Comparison of ENCODE assay signal across 11 cellular contexts in genomic region chr12:76259660-76260389, GRCh38.
DNase-seq lines count a peak whose midpoint lies in the region; ATAC-seq and TF ChIP-seq lines count a peak whose summit lies in the region.
"Had no signal": no experiment of that assay in that cellular context is flagged by ENCODE, and none has a peak within 500 bp of the region (broad histone marks: within the 10 kb centered on the region; RNA-seq: fewer than 3 reads in every experiment).

No MANE protein-coding gene starts in this region.

- H3K4me1 Mint-ChIP-seq in CD8-positive, alpha-beta T cell (ENCODE audit: low read depth): no peaks in the 10 kb centered on the region
- H3K4me1 Mint-ChIP-seq: T-helper 17 cell had no signal

- DNase-seq in breast epithelium (ENCODE audit: low spot score in 2 of 2): peak in 1 of 2 donors; percentile 55
- peak; percentile 16 for DNase-seq in hepatocyte (ENCODE audit: low spot score)
- DNase-seq in tibial nerve (ENCODE audit: low spot score in 2 of 2): no peak
- no peak for DNase-seq in CD8-positive, alpha-beta T cell
- DNase-seq in ascending aorta (ENCODE audit: low spot score in 2 of 2): no peak
- DNase-seq: heart right ventricle; NCI-H2171 treated with DMSO at 0.1 percent for 48 hours; stimulated activated CD8-positive, alpha-beta memory T cell treated with anti-CD3 and anti-CD28 coated beads, Interleukin-4, amount 100 ng/mL, for 48 hours; T-helper 17 cell had no signal

- no peaks in the 10 kb centered on the region for H3K9me3 Mint-ChIP-seq in CD8-positive, alpha-beta T cell

- H4K20me1 ChIP-seq in hepatocyte (ENCODE audit: insufficient read depth, poor library complexity, severe bottlenecking): no peaks in the 10 kb centered on the region

- no peak overlapping the region for H2AFZ ChIP-seq in hepatocyte

- H3K27me3 ChIP-seq in HUES6 (ENCODE audit: control insufficient read depth, insufficient read depth, low read length) (no peaks in the 10 kb centered on the region), breast epithelium (no peaks in the 10 kb centered on the region), hepatocyte (no peaks in the 10 kb centered on the region), tibial nerve (no peaks in the 10 kb centered on the region), ascending aorta (no peaks in the 10 kb centered on the region)
- no peaks in the 10 kb centered on the region for H3K27me3 ChIP-seq in CD8-positive, alpha-beta T cell (ENCODE audit: insufficient read depth, low read length)

- no peak overlapping the region for H3K27ac Mint-ChIP-seq in CD8-positive, alpha-beta T cell
- H3K27ac Mint-ChIP-seq: T-helper 17 cell had no signal

- H3K9ac ChIP-seq in HUES6 (ENCODE audit: low read length): no peak overlapping the region

- H3K9me3 ChIP-seq in HUES6 (ENCODE audit: control insufficient read depth, insufficient read depth, low read depth, low read length): peaks cover 13% of the 10 kb centered on the region; the same call in 1 of the 2 replicates
- H3K9me3 ChIP-seq in breast epithelium: no peaks in the 10 kb centered on the region
- H3K9me3 ChIP-seq in hepatocyte (ENCODE audit: low read depth): no peaks in the 10 kb centered on the region
- H3K9me3 ChIP-seq in tibial nerve: peaks cover 0 to 9% (median 0%) of the 10 kb centered on the region in 4 donors
- H3K9me3 ChIP-seq in CD8-positive, alpha-beta T cell (ENCODE audit: low read length): no peaks in the 10 kb centered on the region
- H3K9me3 ChIP-seq in ascending aorta: peaks cover 0 to 6% of the 10 kb centered on the region in 2 donors

- CTCF ChIA-PET in CD8-positive, alpha-beta T cell (lab: Charles Lee): no interaction called here

- peaks cover 15% of the 10 kb centered on the region for H3K27me3 Mint-ChIP-seq in CD8-positive, alpha-beta T cell (ENCODE audit: low read depth)

- no peaks in the 10 kb centered on the region for H3K36me3 Mint-ChIP-seq in CD8-positive, alpha-beta T cell

- peaks cover 7% of the 10 kb centered on the region; the same call in 1 of the 2 replicates for H3K4me1 ChIP-seq in HUES6 (ENCODE audit: control insufficient read depth, insufficient read depth, low read length)
- H3K4me1 ChIP-seq in breast epithelium: no peaks in the 10 kb centered on the region
- peaks cover 9% of the 10 kb centered on the region for H3K4me1 ChIP-seq in hepatocyte (ENCODE audit: insufficient read depth)
- H3K4me1 ChIP-seq in tibial nerve: peaks cover 0 to 33% (median 0%) of the 10 kb centered on the region in 4 donors
- H3K4me1 ChIP-seq in CD8-positive, alpha-beta T cell (ENCODE audit: insufficient read depth, low read length): no peaks in the 10 kb centered on the region
- H3K4me1 ChIP-seq in ascending aorta: peaks cover 0 to 3% of the 10 kb centered on the region in 2 donors

- H3K36me3 ChIP-seq in HUES6 (ENCODE audit: control insufficient read depth, insufficient read depth, low read length) (no peaks in the 10 kb centered on the region), breast epithelium (no peaks in the 10 kb centered on the region), hepatocyte (replicated peaks; ENCODE audit: insufficient read depth, low read depth) (no peaks in the 10 kb centered on the region), tibial nerve (no peaks in the 10 kb centered on the region), ascending aorta (no peaks in the 10 kb centered on the region)
- H3K36me3 ChIP-seq in CD8-positive, alpha-beta T cell (ENCODE audit: insufficient read depth, low read length): no peaks in the 10 kb centered on the region
- H3K36me3 ChIP-seq: heart right ventricle had no signal

- POLR2A ChIA-PET in CD8-positive, alpha-beta T cell (lab: Charles Lee): no interaction called here

- H3K9me2 ChIP-seq in hepatocyte (replicated peaks; ENCODE audit: insufficient read depth): no peaks in the 10 kb centered on the region

- TF ChIP-seq EP300 in tibial nerve (IDR thresholded peaks at IDR 0.05): peak; percentile 38 to 51

- H3K79me2 ChIP-seq in hepatocyte: no peaks in the 10 kb centered on the region

- H3K27ac ChIP-seq in HUES6 (ENCODE audit: low read depth, low read length): peak overlapping the region; percentile 45; the same call in 1 of the 2 replicates
- peak overlapping the region; percentile 85 to 91 for H3K27ac ChIP-seq in breast epithelium
- H3K27ac ChIP-seq in hepatocyte: peak overlapping the region; percentile 38
- peak overlapping the region in 3 of 4 donors; percentile 48 to 69 (median 62) for H3K27ac ChIP-seq in tibial nerve
- no peak overlapping the region for H3K27ac ChIP-seq in CD8-positive, alpha-beta T cell (ENCODE audit: low read depth, low read length)
- H3K27ac ChIP-seq in ascending aorta: no peak overlapping the region

- no peak for TF ChIP-seq POLR2A in breast epithelium (IDR thresholded peaks at IDR 0.05)
- no peak for TF ChIP-seq POLR2A in tibial nerve (IDR thresholded peaks at IDR 0.05)

- no peak overlapping the region for H3K4me2 ChIP-seq in hepatocyte

- H3K4me3 Mint-ChIP-seq in CD8-positive, alpha-beta T cell: no peak overlapping the region
- H3K4me3 Mint-ChIP-seq: T-helper 17 cell had no signal

- ATAC-seq in GM21825 (IDR thresholded peaks at IDR 0.05; ENCODE audit: unreplicated experiment): no peak
- no peak for ATAC-seq in CD8-positive, alpha-beta T cell
- ATAC-seq: T-helper 17 cell had no signal

- H3K4me3 ChIP-seq in HUES6 (ENCODE audit: low read depth, low read length) (no peak overlapping the region), breast epithelium (peak overlapping the region in 1 of 3 donors; percentile 31), hepatocyte (no peak overlapping the region), tibial nerve (no peak overlapping the region), ascending aorta (no peak overlapping the region)
- no peak overlapping the region for H3K4me3 ChIP-seq in CD8-positive, alpha-beta T cell (ENCODE audit: low read depth, low read length)
- H3K4me3 ChIP-seq: heart right ventricle had no signal

- 44% methylated on average over 4 of the region's 4 CpGs for WGBS in hepatocyte (ENCODE audit: low lambda C conversion rate, missing lambda C conversion rate)
- 14 to 23% methylated on average over 4 of the region's 4 CpGs for WGBS in tibial nerve, 2 donors

- TF ChIP-seq CTCF in breast epithelium (IDR thresholded peaks at IDR 0.05): no peak
- TF ChIP-seq CTCF in hepatocyte (IDR thresholded peaks at IDR 0.05; ENCODE audit: poor library complexity): no peak
- TF ChIP-seq CTCF in tibial nerve (IDR thresholded peaks at IDR 0.05): no peak
- TF ChIP-seq CTCF in CD8-positive, alpha-beta T cell (IDR thresholded peaks at IDR 0.05): no peak
- no peak for TF ChIP-seq CTCF in ascending aorta (IDR thresholded peaks at IDR 0.05)

- intact Hi-C loops in breast epithelium (cut with DNase I; ENCODE audit: low total_unique reads): no loop called here
- intact Hi-C loops in CD8-positive, alpha-beta T cell (cut with DNase I, micrococcal nuclease): loop anchor here in 1 of 2 experiments (10.0 kb wide), 1 partner anchor 735 kb away; no protein-coding TSS in a partner anchor
- intact Hi-C loops in ascending aorta (cut with DNase I): no loop called here

Comparison
In these comparisons a context has a peak if more than half of its experiments do, and no peak if none do; other contexts are left out.
1. H3K27ac ChIP-seq: peak in HUES6 (single experiment), breast epithelium (2 of 2), hepatocyte (single experiment) and tibial nerve (3 of 4); none in CD8-positive, alpha-beta T cell (single experiment) and ascending aorta (0 of 2).